Comparison of ENCODE assay signal across 6 cellular contexts in genomic region chr12:39364196-39364595, GRCh38.
"Had no signal": no experiment of that assay in that cellular context is flagged by ENCODE, and none has a peak within 500 bp of the region (broad histone marks: within the 10 kb centered on the region; RNA-seq: fewer than 3 reads in every experiment).

No MANE protein-coding gene starts in this region.

- DNase-seq: GM23248, GOT3, H7, IMR-90 had no signal

- H3K4me1 ChIP-seq: HAP-1 had no signal

- H3K9me3 ChIP-seq: HAP-1 had no signal

- H3K27ac ChIP-seq: GM23248 had no signal

- H3K4me3 ChIP-seq: GM23248, HAP-1 had no signal

- H2AFZ ChIP-seq: GM23248 had no signal

- FAIRE-seq: HTR-8/SVneo had no signal

- H3K36me3 ChIP-seq: HAP-1 had no signal
